ENCODE assay signal across 8 cellular contexts in the genomic region with DNA sequence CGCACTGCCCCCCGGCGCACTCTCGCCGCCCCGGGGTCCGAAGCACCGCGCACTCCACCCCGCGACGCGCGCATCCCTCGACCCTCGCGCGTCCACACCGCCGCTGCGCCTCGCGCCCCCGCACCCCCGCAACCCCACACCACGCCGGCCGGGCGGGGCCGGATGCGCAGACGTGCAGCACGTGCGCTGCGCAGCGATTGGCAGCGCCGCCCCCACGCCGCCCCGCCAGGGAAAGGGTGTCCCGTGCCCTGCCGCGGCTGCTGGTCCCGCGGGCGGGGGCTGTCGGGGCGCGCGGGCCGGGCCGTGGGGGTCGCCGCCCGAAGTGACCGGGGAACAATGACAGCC. TPM values are rescaled to one million over a fixed set of nuclear protein-coding genes. Genes with fewer than 3 reads are reported as not detected.
DNase-seq lines count a peak whose midpoint lies in the region; ATAC-seq and TF ChIP-seq lines count a peak whose summit lies in the region.

No MANE protein-coding gene starts in this region.

- H3K4me1 ChIP-seq in ES-I3 (ENCODE audit: insufficient read depth, low read length) (no peaks in the 10 kb centered on the region), Loucy (ENCODE audit: insufficient read depth, low read length, poor library complexity, severe bottlenecking) (peaks cover 18% of the 10 kb centered on the region), gastroesophageal sphincter (peaks cover 0 to 25% (median 10%) of the 10 kb centered on the region in 3 donors), prostate gland (replicated peaks) (peaks cover 4% of the 10 kb centered on the region), uterus (peaks cover 0 to 10% of the 10 kb centered on the region in 2 donors)

- H3K79me2 ChIP-seq in Loucy (ENCODE audit: insufficient read depth, low read length), result no peaks in the 10 kb centered on the region

- no peaks in the 10 kb centered on the region for H4K20me1 ChIP-seq in Loucy (ENCODE audit: insufficient read depth, low read length, poor library complexity, severe bottlenecking)

- peak overlapping the region; percentile 82 for H2AFZ ChIP-seq in Loucy (ENCODE audit: low read length)

- H3K27me3 ChIP-seq in Loucy (ENCODE audit: insufficient read depth, low read length, poor library complexity, severe bottlenecking) (peaks cover 7% of the 10 kb centered on the region), gastroesophageal sphincter (peaks cover 17% of the 10 kb centered on the region), prostate gland (replicated peaks; ENCODE audit: insufficient read depth) (no peaks in the 10 kb centered on the region), uterus (peaks cover 0 to 4% of the 10 kb centered on the region in 2 donors)

- WGBS in gastroesophageal sphincter (ENCODE audit: low coverage in 1 of 2), 2 donors, result no CpG with 5 or more reads among the region's 57 CpGs
- 13% methylated on average over 9 of the region's 57 CpGs for WGBS in prostate gland

- no peak for TF ChIP-seq EP300 in gastroesophageal sphincter (IDR thresholded peaks at IDR 0.05)

- intact Hi-C loops in prostate gland (cut with DNase I) (no loop called here), uterus (cut with DNase I; ENCODE audit: low total_unique reads) (no loop called here)

- H3K36me3 ChIP-seq in ES-I3 (ENCODE audit: insufficient read depth, low read length) (no peaks in the 10 kb centered on the region), Loucy (ENCODE audit: insufficient read depth, low read length) (no peaks in the 10 kb centered on the region), gastroesophageal sphincter (no peaks in the 10 kb centered on the region), prostate gland (no peaks in the 10 kb centered on the region), uterus (no peaks in the 10 kb centered on the region)

- no peaks in the 10 kb centered on the region for H3F3A ChIP-seq in Loucy (ENCODE audit: low read depth)

- H3K9me3 ChIP-seq in ES-I3 (ENCODE audit: control insufficient read depth, insufficient read depth, low read length), result no peaks in the 10 kb centered on the region
- no peaks in the 10 kb centered on the region for H3K9me3 ChIP-seq in Loucy (ENCODE audit: insufficient read depth, low read depth, low read length)
- no peaks in the 10 kb centered on the region for H3K9me3 ChIP-seq in gastroesophageal sphincter
- H3K9me3 ChIP-seq in prostate gland, result no peaks in the 10 kb centered on the region
- no peaks in the 10 kb centered on the region for H3K9me3 ChIP-seq in uterus

- H3K9ac ChIP-seq in ES-I3 (ENCODE audit: low read depth, low read length) (peak overlapping the region; percentile 55), Loucy (ENCODE audit: low read depth, low read length, poor library complexity, severe bottlenecking) (peak overlapping the region; percentile 57)

- TF ChIP-seq CTCF in Loucy (conservative IDR thresholded peaks at IDR 0.05; ENCODE audit: low read length), result no peak
- TF ChIP-seq CTCF in gastroesophageal sphincter (IDR thresholded peaks at IDR 0.05), result no peak
- no peak for TF ChIP-seq CTCF in prostate gland (IDR thresholded peaks at IDR 0.05)
- no peak for TF ChIP-seq CTCF in uterus (IDR thresholded peaks at IDR 0.05)

- H3K9me2 ChIP-seq in Loucy (replicated peaks; ENCODE audit: low read depth, low read length), result no peaks in the 10 kb centered on the region

- H3K4me2 ChIP-seq in Loucy (ENCODE audit: low read depth, low read length, poor library complexity, severe bottlenecking), result peak overlapping the region; percentile 98

- peak; percentile 86 to 88 for DNase-seq in activated T-cell treated with anti-CD3 and anti-CD28 coated beads, Interleukin-2, amount 50 U/mL, for 48 hours
- peak; percentile 26 for DNase-seq in prostate gland (ENCODE audit: low spot score)
- DNase-seq in uterus, result no peak
- no peak for DNase-seq in globus pallidus (ENCODE audit: low spot score)
- no peak for DNase-seq in amniotic stem cell (lab: John Stamatoyannopoulos, UW)

- peak; percentile 64 for ATAC-seq in gastroesophageal sphincter

- no peak for TF ChIP-seq POLR2A in gastroesophageal sphincter (IDR thresholded peaks at IDR 0.05)
- peak; percentile 38 for TF ChIP-seq POLR2A in prostate gland (IDR thresholded peaks at IDR 0.05)
- TF ChIP-seq POLR2A in uterus (IDR thresholded peaks at IDR 0.05), result no peak

- peak overlapping the region; percentile 80 for H3K4me3 ChIP-seq in Loucy (ENCODE audit: low read length, poor library complexity, severe bottlenecking)
- H3K4me3 ChIP-seq in gastroesophageal sphincter, result peak overlapping the region; percentile 40 to 65
- peak overlapping the region; percentile 40 to 46 for H3K4me3 ChIP-seq in prostate gland
- peak overlapping the region; percentile 26 to 39 for H3K4me3 ChIP-seq in uterus

- peak overlapping the region in 2 of 4 donors; percentile 43 to 54 for H3K27ac ChIP-seq in gastroesophageal sphincter
- peak overlapping the region; percentile 83 to 88 for H3K27ac ChIP-seq in prostate gland
- H3K27ac ChIP-seq in uterus, result no peak overlapping the region

RNA-seq across cellular contexts. Expression of gene KDM7A, which starts 53.7 kb away (rescaled TPM):
- total RNA-seq in gastroesophageal sphincter (10 to 100 TPM; 15.0 to 26.3 (median 21.4) TPM), prostate gland (10 to 100 TPM in 1 of 2 donors, 1 to 10 TPM in 1; 9.6 to 26.5 TPM), uterus (10 to 100 TPM in 3 of 4 donors, 1 to 10 TPM in 1; 4.1 to 17.5 (median 12.4) TPM)

Comparison
In these comparisons a context has a peak if more than half of its experiments do, and no peak if none do; other contexts are left out.
1. DNase-seq: peak in activated T-cell treated with anti-CD3 and anti-CD28 coated beads, Interleukin-2, amount 50 U/mL, for 48 hours (2 of 2) and prostate gland (single experiment); none in uterus (0 of 2), globus pallidus (single experiment) and amniotic stem cell (single experiment).
2. H3K27ac ChIP-seq: peak in prostate gland (2 of 2); none in uterus (0 of 2).
3. Peak in every context shown above with its lines, with median percentiles within 50 percentile points of each other: H3K4me3 ChIP-seq.